13 cellular contexts compared by ENCODE assay signal in genomic region chr7:54596747-54597146, GRCh38. TPM values are rescaled to one million over a fixed set of nuclear protein-coding genes. Genes with fewer than 3 reads are reported as not detected.
DNase-seq lines count a peak whose midpoint lies in the region; ATAC-seq and TF ChIP-seq lines count a peak whose summit lies in the region.
"Had no signal": no experiment of that assay in that cellular context is flagged by ENCODE, and none has a peak within 500 bp of the region (broad histone marks: within the 10 kb centered on the region; RNA-seq: fewer than 3 reads in every experiment).

No MANE protein-coding gene starts in this region.

- no peak for DNase-seq in activated CD4-positive, alpha-beta T cell treated with anti-CD3 and anti-CD28 coated beads, Interleukin-2, amount 10 ng/mL, durations not matched to agents 24 days and 14 days
- DNase-seq in C1 segment of cervical spinal cord (lab: John Stamatoyannopoulos, UW) (no peak), trophoblast cell (no peak), uterus (no peak)
- DNase-seq: activated CD4-positive, alpha-beta T cell treated with anti-CD3 and anti-CD28 coated beads, Interleukin-2, amount 50 U/mL, for 1 hour; NCI-H187; T-helper 1 cell had no signal

- no peak overlapping the region for H4K12ac ChIP-seq in trophoblast cell (ENCODE audit: low read depth, low read length)

- no peak overlapping the region for H3K9ac ChIP-seq in trophoblast cell (ENCODE audit: low read length)

- TF ChIP-seq CTCF in uterus (IDR thresholded peaks at IDR 0.05): no peak

- no peak overlapping the region for H2AK5ac ChIP-seq in trophoblast cell (ENCODE audit: low read length)

- no peaks in the 10 kb centered on the region for H3K79me2 ChIP-seq in trophoblast cell (ENCODE audit: control insufficient read depth, insufficient read depth, low read length, poor library complexity)

- no peak overlapping the region for H2BK12ac ChIP-seq in trophoblast cell (ENCODE audit: low read length)

- H2BK5ac ChIP-seq in trophoblast cell (ENCODE audit: low read depth, low read length, poor library complexity): no peak overlapping the region

- WGBS in trophoblast cell (ENCODE audit: extremely low coverage, insufficient coverage, insufficient read length): no CpG with 5 or more reads among the region's 2 CpGs

- no peaks in the 10 kb centered on the region for H3K27me3 ChIP-seq in trophoblast cell (ENCODE audit: insufficient read depth, low read length)
- no peaks in the 10 kb centered on the region for H3K27me3 ChIP-seq in uterus

- no peak overlapping the region for H2BK120ac ChIP-seq in trophoblast cell (ENCODE audit: insufficient read depth, low read length, poor library complexity)

- no peaks in the 10 kb centered on the region for H3K27me3 Mint-ChIP-seq in activated CD4-positive, alpha-beta T cell treated with anti-CD3 and anti-CD28 coated beads, Interleukin-2, amount 10 ng/mL, durations not matched to agents 24 days and 14 days

- no peak overlapping the region for H3K14ac ChIP-seq in trophoblast cell (ENCODE audit: low read length)

- H3K36me3 Mint-ChIP-seq in activated CD4-positive, alpha-beta T cell treated with anti-CD3 and anti-CD28 coated beads, Interleukin-2, amount 10 ng/mL, durations not matched to agents 24 days and 14 days (ENCODE audit: low read depth): no peaks in the 10 kb centered on the region

- H3K9me3 ChIP-seq in trophoblast cell (ENCODE audit: insufficient read depth, low read depth, low read length) (no peaks in the 10 kb centered on the region), uterus (no peaks in the 10 kb centered on the region)

- no peak overlapping the region for H3K23ac ChIP-seq in trophoblast cell (ENCODE audit: low read length)

- H3K27ac Mint-ChIP-seq in activated CD4-positive, alpha-beta T cell treated with anti-CD3 and anti-CD28 coated beads, Interleukin-2, amount 10 ng/mL, durations not matched to agents 24 days and 14 days: no peak overlapping the region

- no peak overlapping the region for H3K4me2 ChIP-seq in trophoblast cell (ENCODE audit: low read length)

- H3K79me1 ChIP-seq in trophoblast cell (ENCODE audit: low read length): no peaks in the 10 kb centered on the region

- H3K4ac ChIP-seq in trophoblast cell (ENCODE audit: low read depth, low read length): no peak overlapping the region

- H3K4me1 Mint-ChIP-seq in activated CD4-positive, alpha-beta T cell treated with anti-CD3 and anti-CD28 coated beads, Interleukin-2, amount 10 ng/mL, durations not matched to agents 24 days and 14 days: no peaks in the 10 kb centered on the region

- H3K9me3 Mint-ChIP-seq in activated CD4-positive, alpha-beta T cell treated with anti-CD3 and anti-CD28 coated beads, Interleukin-2, amount 10 ng/mL, durations not matched to agents 24 days and 14 days: peaks cover 6% of the 10 kb centered on the region

- H3K27ac ChIP-seq in trophoblast cell (ENCODE audit: low read depth, low read length) (no peak overlapping the region), uterus (no peak overlapping the region)

- H3K4me3 ChIP-seq in trophoblast cell (ENCODE audit: low read depth, low read length): no peak overlapping the region
- H3K4me3 ChIP-seq in uterus: no peak overlapping the region

- H4K91ac ChIP-seq in trophoblast cell (ENCODE audit: low read depth, low read length): no peak overlapping the region

- ATAC-seq in GM18499 (IDR thresholded peaks at IDR 0.05; ENCODE audit: insufficient read depth, unreplicated experiment) (peak; percentile 95), GM19463 (IDR thresholded peaks at IDR 0.05; ENCODE audit: unreplicated experiment) (peak; percentile 95), HG02884 (IDR thresholded peaks at IDR 0.05; ENCODE audit: unreplicated experiment) (peak; percentile 99), HG03575 (IDR thresholded peaks at IDR 0.05; ENCODE audit: extremely low read depth, insufficient number of reproducible peaks, low FRiP score, unreplicated experiment) (peak; percentile 93)

- intact Hi-C loops in activated CD4-positive, alpha-beta T cell treated with anti-CD3 and anti-CD28 coated beads, Interleukin-2, amount 10 ng/mL, durations not matched to agents 24 days and 14 days (cut with micrococcal nuclease): no loop called here
- intact Hi-C loops in uterus (cut with DNase I; ENCODE audit: low total_unique reads): no loop called here

- H3K36me3 ChIP-seq in trophoblast cell (ENCODE audit: control insufficient read depth in 1 of 2, insufficient read depth in 2 of 2, low read length in 2 of 2): no peaks in the 10 kb centered on the region
- H3K36me3 ChIP-seq in uterus: no peaks in the 10 kb centered on the region

- TF ChIP-seq POLR2A in uterus (IDR thresholded peaks at IDR 0.05): no peak

- no peak overlapping the region for H2AFZ ChIP-seq in trophoblast cell (ENCODE audit: insufficient read depth, low read length, poor library complexity)

- H4K8ac ChIP-seq in trophoblast cell (ENCODE audit: low read depth, low read length): no peak overlapping the region

- no peaks in the 10 kb centered on the region for H3K4me1 ChIP-seq in trophoblast cell (ENCODE audit: control insufficient read depth in 1 of 2, insufficient read depth in 2 of 2, low read length in 2 of 2)
- no peaks in the 10 kb centered on the region for H3K4me1 ChIP-seq in uterus

- H3K18ac ChIP-seq in trophoblast cell (ENCODE audit: low read length): no peak overlapping the region

- H3K4me3 Mint-ChIP-seq in activated CD4-positive, alpha-beta T cell treated with anti-CD3 and anti-CD28 coated beads, Interleukin-2, amount 10 ng/mL, durations not matched to agents 24 days and 14 days: no peak overlapping the region

RNA-seq across cellular contexts. Expression of gene VSTM2A, which starts 54.6 kb away (rescaled TPM):
- total RNA-seq in activated CD4-positive, alpha-beta T cell treated with anti-CD3 and anti-CD28 coated beads, Interleukin-2, amount 10 ng/mL, durations not matched to agents 24 days and 14 days: not detected in 2 replicates
- 0.04 and 0.06 TPM in 2 replicates for polyA plus RNA-seq in trophoblast cell (2013)
- under 1 TPM in 1 of 4 donors, not detected in 3; 0.28 TPM for total RNA-seq in uterus
- total RNA-seq: chondrocyte, fibroblast of lung had no signal
- polyA plus RNA-seq: fibroblast of lung had no signal
